21 cellular contexts compared by ENCODE assay signal in genomic region chr17:76002100-76002499, GRCh38. TPM values are rescaled to one million over a fixed set of nuclear protein-coding genes. Genes with fewer than 3 reads are reported as not detected.
A peak's percentile ranks its signal among the peaks of the same experiment; 100 is the strongest.
DNase-seq lines count a peak whose midpoint lies in the region; ATAC-seq and TF ChIP-seq lines count a peak whose summit lies in the region.
"Had no signal": no experiment of that assay in that cellular context is flagged by ENCODE, and none has a peak within 500 bp of the region (broad histone marks: within the 10 kb centered on the region; RNA-seq: fewer than 3 reads in every experiment).

No MANE protein-coding gene starts in this region.

- H4K91ac ChIP-seq in neuronal stem cell (ENCODE audit: low read depth, low read length, poor library complexity), result no peak overlapping the region

- H3K14ac ChIP-seq in neuronal stem cell (ENCODE audit: low read length), result no peak overlapping the region

- H2BK12ac ChIP-seq in neuronal stem cell (ENCODE audit: low read length), result peak overlapping the region; percentile 82

- peak; percentile 41 for DNase-seq in natural killer cell treated with Interleukin-12 subunit alpha and Interleukin-12 subunit beta and Interleukin-15 and Interleukin-18, amount 100 ng/mL, for 72 hours (ENCODE audit: low spot score)
- no peak for DNase-seq in natural killer cell
- no peak for DNase-seq in body of pancreas
- DNase-seq in neuronal stem cell (ENCODE audit: low spot score), result no peak
- no peak for DNase-seq in activated naive CD4-positive, alpha-beta T cell (lab: John Stamatoyannopoulos, UW)
- no peak for DNase-seq in transverse colon
- DNase-seq in MG63, result no peak
- DNase-seq: Calu3; CD8-positive, alpha-beta memory T cell; DMS79 treated with DMSO at 0.1 percent for 48 hours; GF-D8; HCEC 1CT; IMR-90; KG1; MM.1S; NCI-H2029; NCI-H446 treated with DMSO at 0.1 percent for 48 hours; NCI-H526 treated with DMSO at 0.1 percent for 48 hours; RPMI8226; SHP77 treated with DMSO at 0.1 percent for 48 hours had no signal

- no peak overlapping the region for H4K8ac ChIP-seq in neuronal stem cell (ENCODE audit: low read depth, low read length)

- H3K18ac ChIP-seq in neuronal stem cell (ENCODE audit: low read length), result peak overlapping the region; percentile 34

- 94 to 95% methylated on average over 8 to 11 of the region's 12 CpGs for WGBS in body of pancreas, 2 donors
- no CpG with 5 or more reads among the region's 12 CpGs for WGBS in neuronal stem cell (ENCODE audit: extremely low coverage in 2 of 2, insufficient read length in 2 of 2, insufficient replicate concordance in 1 of 2), 2 donors
- WGBS in transverse colon (ENCODE audit: low coverage in 1 of 2), 2 donors, result 94% methylated on average over 12 of the region's 12 CpGs; no CpG with 5 or more reads in 1 of the 2 donors

- H3K27me3 Mint-ChIP-seq in natural killer cell treated with Interleukin-12 subunit alpha and Interleukin-12 subunit beta and Interleukin-15 and Interleukin-18, amount 100 ng/mL, for 72 hours, result no peaks in the 10 kb centered on the region
- no peaks in the 10 kb centered on the region for H3K27me3 Mint-ChIP-seq in natural killer cell (ENCODE audit: low read depth in 2 of 2)
- H3K27me3 Mint-ChIP-seq: CD8-positive, alpha-beta memory T cell had no signal

- no peak overlapping the region for H3K4ac ChIP-seq in neuronal stem cell (ENCODE audit: low read length)

- no peaks in the 10 kb centered on the region for H3K9me3 ChIP-seq in body of pancreas
- no peaks in the 10 kb centered on the region for H3K9me3 ChIP-seq in neuronal stem cell (replicated peaks in 1 of 2; ENCODE audit: control insufficient read depth in 2 of 2, insufficient read depth in 1 of 2, low read depth in 1 of 2, low read length in 2 of 2)
- H3K9me3 ChIP-seq in transverse colon, result no peaks in the 10 kb centered on the region
- no peaks in the 10 kb centered on the region for H3K9me3 ChIP-seq in MG63

- no peak overlapping the region for H2AFZ ChIP-seq in neuronal stem cell (ENCODE audit: low read length)

- H2BK120ac ChIP-seq in neuronal stem cell (ENCODE audit: low read depth, low read length), result peak overlapping the region; percentile 40

- peak overlapping the region; percentile 78 to 86 (median 84) for H3K27ac ChIP-seq in body of pancreas
- H3K27ac ChIP-seq in neuronal stem cell (replicated peaks; ENCODE audit: low read length), result no peak overlapping the region
- peak overlapping the region in 2 of 4 donors; percentile 87 to 91 for H3K27ac ChIP-seq in transverse colon
- H3K27ac ChIP-seq: C4-2B had no signal

- intact Hi-C loops in natural killer cell (cut with micrococcal nuclease) (no loop called here), body of pancreas (cut with DNase I) (no loop called here), transverse colon (cut with DNase I; ENCODE audit: low total_unique reads) (loop anchor here (5.0 kb wide), 1 partner anchor 95 kb away; no protein-coding TSS in a partner anchor)

- H3K36me3 Mint-ChIP-seq in natural killer cell treated with Interleukin-12 subunit alpha and Interleukin-12 subunit beta and Interleukin-15 and Interleukin-18, amount 100 ng/mL, for 72 hours, result no peaks in the 10 kb centered on the region
- no peaks in the 10 kb centered on the region for H3K36me3 Mint-ChIP-seq in natural killer cell

- peaks cover 2% of the 10 kb centered on the region for H3K79me1 ChIP-seq in neuronal stem cell (ENCODE audit: low read depth, low read length)

- H2AK5ac ChIP-seq in neuronal stem cell (ENCODE audit: low read depth, low read length), result no peak overlapping the region

- no peak overlapping the region for H3K4me2 ChIP-seq in neuronal stem cell (ENCODE audit: insufficient read depth, low read length, poor library complexity, severe bottlenecking)

- in situ Hi-C loops in transverse colon (cut with MboI; ENCODE audit: low pct_ligation_motif_present in 1 of 4, low pct_unique_long_range_greater_than_20kb in 1 of 4, low sequenced_read_pairs in 3 of 4), result loop anchor here in 3 of 4 donors (5.0 to 25.0 kb wide), 3 partner anchors 87 to 285 kb away; no protein-coding TSS in a partner anchor

- no peak overlapping the region for H3K4me3 ChIP-seq in body of pancreas
- H3K4me3 ChIP-seq in neuronal stem cell (ENCODE audit: low read length in 2 of 2), result no peak overlapping the region
- no peak overlapping the region for H3K4me3 ChIP-seq in transverse colon
- H3K4me3 ChIP-seq in MG63, result no peak overlapping the region

- TF ChIP-seq POLR2A in body of pancreas (IDR thresholded peaks at IDR 0.05) (no peak), transverse colon (IDR thresholded peaks at IDR 0.05) (no peak)

- no peak overlapping the region for H3K27ac Mint-ChIP-seq in natural killer cell treated with Interleukin-12 subunit alpha and Interleukin-12 subunit beta and Interleukin-15 and Interleukin-18, amount 100 ng/mL, for 72 hours
- no peak overlapping the region for H3K27ac Mint-ChIP-seq in natural killer cell

- no peak for ATAC-seq in natural killer cell treated with Interleukin-12 subunit alpha and Interleukin-12 subunit beta and Interleukin-15 and Interleukin-18, amount 100 ng/mL, for 72 hours
- ATAC-seq in natural killer cell (no peak), body of pancreas (no peak)

- H2BK5ac ChIP-seq in neuronal stem cell (ENCODE audit: low read length), result no peak overlapping the region

- no peak for TF ChIP-seq EP300 in transverse colon (IDR thresholded peaks at IDR 0.05; ENCODE audit: low read depth)

- H3K4me1 ChIP-seq in body of pancreas, result peaks cover 57% of the 10 kb centered on the region
- peaks cover 0 to 7% of the 10 kb centered on the region in 2 donors for H3K4me1 ChIP-seq in neuronal stem cell (ENCODE audit: control insufficient read depth in 2 of 2, insufficient read depth in 1 of 2, low read depth in 1 of 2, low read length in 2 of 2)
- peaks cover 6 to 82% (median 51%) of the 10 kb centered on the region in 4 donors for H3K4me1 ChIP-seq in transverse colon

- H2BK15ac ChIP-seq in neuronal stem cell (ENCODE audit: low read length), result no peak overlapping the region

- TF ChIP-seq CTCF in natural killer cell (IDR thresholded peaks at IDR 0.05) (no peak), body of pancreas (IDR thresholded peaks at IDR 0.05) (no peak), transverse colon (IDR thresholded peaks at IDR 0.05) (no peak)

- H3K27me3 ChIP-seq in body of pancreas, result no peaks in the 10 kb centered on the region
- H3K27me3 ChIP-seq in neuronal stem cell (ENCODE audit: control insufficient read depth in 3 of 3, insufficient read depth in 3 of 3, low read depth in 1 of 3, low read length in 3 of 3), result no peaks in the 10 kb centered on the region
- H3K27me3 ChIP-seq in transverse colon, result no peaks in the 10 kb centered on the region
- no peaks in the 10 kb centered on the region for H3K27me3 ChIP-seq in MG63

- no peaks in the 10 kb centered on the region for H3K9me3 Mint-ChIP-seq in natural killer cell treated with Interleukin-12 subunit alpha and Interleukin-12 subunit beta and Interleukin-15 and Interleukin-18, amount 100 ng/mL, for 72 hours
- H3K9me3 Mint-ChIP-seq in natural killer cell, result no peaks in the 10 kb centered on the region
- H3K9me3 Mint-ChIP-seq: CD8-positive, alpha-beta memory T cell had no signal

- no peaks in the 10 kb centered on the region for H3K36me3 ChIP-seq in body of pancreas (replicated peaks in 1 of 2; ENCODE audit: insufficient read depth in 1 of 2, low read depth in 2 of 2)
- peaks cover 0 to 9% of the 10 kb centered on the region in 2 donors for H3K36me3 ChIP-seq in neuronal stem cell (replicated peaks in 1 of 2; ENCODE audit: control insufficient read depth in 2 of 2, insufficient read depth in 2 of 2, low read length in 2 of 2)
- no peaks in the 10 kb centered on the region for H3K36me3 ChIP-seq in transverse colon
- peaks cover 7% of the 10 kb centered on the region; the same call in 1 of the 2 replicates for H3K36me3 ChIP-seq in MG63

- no peak overlapping the region for H3K9ac ChIP-seq in neuronal stem cell (ENCODE audit: low read depth, low read length, poor library complexity)

- H3K4me3 Mint-ChIP-seq in natural killer cell treated with Interleukin-12 subunit alpha and Interleukin-12 subunit beta and Interleukin-15 and Interleukin-18, amount 100 ng/mL, for 72 hours, result no peak overlapping the region
- H3K4me3 Mint-ChIP-seq in natural killer cell, result no peak overlapping the region
- H3K4me3 Mint-ChIP-seq: CD8-positive, alpha-beta memory T cell had no signal

- H3K23ac ChIP-seq in neuronal stem cell (ENCODE audit: low read depth, low read length, poor library complexity), result no peak overlapping the region

- peaks cover 8 to 14% of the 10 kb centered on the region in 2 donors for H3K4me1 Mint-ChIP-seq in natural killer cell treated with Interleukin-12 subunit alpha and Interleukin-12 subunit beta and Interleukin-15 and Interleukin-18, amount 100 ng/mL, for 72 hours (ENCODE audit: low read depth in 2 of 2)
- peaks cover 5 to 7% of the 10 kb centered on the region in 2 donors for H3K4me1 Mint-ChIP-seq in natural killer cell

RNA-seq across cellular contexts. Expression of gene CDK3, which starts 1.4 kb away (rescaled TPM):
- 10 to 100 TPM in 1 of 2 donors, 1 to 10 TPM in 1; 9.8 to 16.2 TPM for total RNA-seq in natural killer cell treated with Interleukin-12 subunit alpha and Interleukin-12 subunit beta and Interleukin-15 and Interleukin-18, amount 100 ng/mL, for 72 hours
- 10 to 100 TPM in 2 of 3 donors, 1 to 10 TPM in 1; 5.5 to 13.6 (median 13.5) TPM for total RNA-seq in natural killer cell
- total RNA-seq in body of pancreas, result 1 to 10 TPM; 3.4 to 4.9 TPM
- polyA plus RNA-seq in neuronal stem cell (2013, experiment 1 of 2), result 5.4 TPM
- polyA plus RNA-seq in neuronal stem cell (2013, experiment 2 of 2), result 5.3 TPM
- total RNA-seq in transverse colon, result 10 to 100 TPM in 2 of 4 donors, 1 to 10 TPM in 1, not detected in 1; 5.4 to 24.6 (median 16.9) TPM
- 1.3 and 6.4 TPM in 2 replicates for total RNA-seq in MG63 (2014; rRNA removed; shearing (Covaris generic); ENCODE audit: low replicate concordance)
- polyA plus RNA-seq: CD8-positive, alpha-beta memory T cell had no signal

RNA-seq across cellular contexts. Expression of gene TEN1, which starts 23.1 kb away (rescaled TPM):
- 10 to 100 TPM; 16.5 to 19.1 TPM for total RNA-seq in natural killer cell treated with Interleukin-12 subunit alpha and Interleukin-12 subunit beta and Interleukin-15 and Interleukin-18, amount 100 ng/mL, for 72 hours
- total RNA-seq in natural killer cell, result 10 to 100 TPM; 23.0 to 30.7 (median 24.3) TPM
- total RNA-seq in body of pancreas, result 1 to 10 TPM; 6.5 to 9.2 TPM
- polyA plus RNA-seq in neuronal stem cell (2013, experiment 1 of 2), result 8.7 TPM
- polyA plus RNA-seq in neuronal stem cell (2013, experiment 2 of 2), result 8.1 TPM
- 100 to 1,000 TPM in 1 of 4 donors, 10 to 100 TPM in 3; 18.7 to 137 (median 20.7) TPM for total RNA-seq in transverse colon
- 23.2 and 23.9 TPM in 2 replicates for total RNA-seq in MG63 (2014; rRNA removed; shearing (Covaris generic); ENCODE audit: low replicate concordance)

RNA-seq across cellular contexts. Expression of gene ACOX1, which starts 23.1 kb away (rescaled TPM):
- 10 to 100 TPM; 36.8 to 44.6 TPM for total RNA-seq in natural killer cell treated with Interleukin-12 subunit alpha and Interleukin-12 subunit beta and Interleukin-15 and Interleukin-18, amount 100 ng/mL, for 72 hours
- total RNA-seq in natural killer cell (10 to 100 TPM; 22.8 to 48.2 (median 28.2) TPM), body of pancreas (10 to 100 TPM; 69.0 to 77.1 TPM), transverse colon (100 to 1,000 TPM in 3 of 4 donors, 10 to 100 TPM in 1; 37.0 to 254 (median 212) TPM)
- 3.1 TPM for polyA plus RNA-seq in neuronal stem cell (2013, experiment 1 of 2)
- polyA plus RNA-seq in neuronal stem cell (2013, experiment 2 of 2), result 3.0 TPM
- 24.5 and 26.9 TPM in 2 replicates for total RNA-seq in MG63 (2014; rRNA removed; shearing (Covaris generic); ENCODE audit: low replicate concordance)

RNA-seq across cellular contexts. Expression of gene EVPL, which starts 25.0 kb away (rescaled TPM):
- under 1 TPM; 0.05 to 0.64 TPM for total RNA-seq in natural killer cell treated with Interleukin-12 subunit alpha and Interleukin-12 subunit beta and Interleukin-15 and Interleukin-18, amount 100 ng/mL, for 72 hours
- total RNA-seq in natural killer cell, result 1 to 10 TPM in 1 of 3 donors, under 1 TPM in 1, not detected in 1; 0.94 to 1.2 TPM
- 10 to 100 TPM in 1 of 2 donors, 1 to 10 TPM in 1; 4.9 to 13.0 TPM for total RNA-seq in body of pancreas
- not detected for polyA plus RNA-seq in neuronal stem cell (2013, experiment 1 of 2)
- polyA plus RNA-seq in neuronal stem cell (2013, experiment 2 of 2), result not detected
- total RNA-seq in transverse colon, result 10 to 100 TPM; 17.1 to 23.7 (median 20.6) TPM
- not detected in 2 replicates for total RNA-seq in MG63 (2014; rRNA removed; shearing (Covaris generic); ENCODE audit: low replicate concordance)
- total RNA-seq: IMR-90 had no signal
- polyA plus RNA-seq: CD8-positive, alpha-beta memory T cell; IMR-90 had no signal
